ENCODE assay signal across 1 cellular context in genomic region chr20:10218536-10219451, GRCh38.
TF ChIP-seq lines count a peak whose summit lies in the region.

TSS of gene SNAP25 (plus strand) at chr20:10218830. CDS start at chr20:10275492, 56,662 bp downstream.

TF ChIP-seq in IMR-90, 13 proteins besides CTCF, POLR2A, EP300 and RAD21 (continued from another document):
- TF ChIP-seq ELK1 (IDR thresholded peaks at IDR 0.05; ENCODE audit: borderline replicate concordance, low read depth, low read length), result no peak
- TF ChIP-seq SMC3 (IDR thresholded peaks at IDR 0.05; ENCODE audit: low read depth, low read length), result no peak
- TF ChIP-seq MAZ (IDR thresholded peaks at IDR 0.05; ENCODE audit: borderline replicate concordance, low read depth, low read length), result peak; percentile 21; the same call in 1 of the 2 replicates
- TF ChIP-seq CHD1 (IDR thresholded peaks at IDR 0.05; ENCODE audit: low read depth, low read length), result no peak
- TF ChIP-seq MAFK (IDR thresholded peaks at IDR 0.05; ENCODE audit: low read depth, low read length), result no peak
- 0 out of 2 replicates have a peak, but pooled peaks have one; percentile 2 for TF ChIP-seq BHLHE40 (IDR thresholded peaks at IDR 0.05; ENCODE audit: low read depth, low read length)
- no peak for TF ChIP-seq MXI1 (IDR thresholded peaks at IDR 0.05; ENCODE audit: borderline replicate concordance, low read depth, low read length)
- no peak for TF ChIP-seq NFE2L2 (IDR thresholded peaks at IDR 0.05; ENCODE audit: low read depth, low read length)
- TF ChIP-seq FOS (IDR thresholded peaks at IDR 0.05; ENCODE audit: low read depth, low read length), result no peak
- TF ChIP-seq RCOR1 (IDR thresholded peaks at IDR 0.05; ENCODE audit: insufficient replicate concordance, low read length), result no peak
